In the genomic region with DNA sequence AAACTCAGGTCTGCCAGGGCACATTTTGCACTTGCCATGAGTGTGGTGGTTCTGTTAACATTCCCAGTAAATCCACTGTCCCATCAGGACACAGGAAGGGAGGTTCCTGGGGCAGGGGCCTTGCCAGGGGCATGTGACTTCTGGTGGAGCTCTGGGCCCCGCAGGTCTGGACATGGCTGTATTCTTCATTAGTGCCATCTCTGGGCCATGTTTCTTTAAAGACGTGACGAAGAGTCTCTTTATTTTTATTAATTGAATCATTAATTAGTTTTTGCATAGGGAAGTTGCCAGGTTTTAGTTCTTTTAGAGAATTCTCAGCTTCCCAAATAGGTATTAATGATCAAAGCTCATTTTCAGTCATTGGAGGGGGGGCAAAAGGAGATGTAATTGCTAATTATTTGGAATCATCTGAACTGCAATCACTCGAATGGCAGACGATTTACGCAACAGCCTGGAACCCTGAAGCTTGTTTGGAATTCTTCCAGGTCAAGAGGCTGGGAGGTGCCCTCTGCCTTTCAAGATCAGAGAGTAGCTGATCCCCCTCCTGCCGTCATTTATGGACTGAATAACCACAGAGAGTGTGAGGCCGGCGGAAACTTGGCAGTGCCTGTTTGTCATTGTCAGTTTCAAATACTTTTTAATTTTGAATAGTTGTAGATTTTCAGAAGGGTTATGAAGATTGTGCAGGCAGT, we compare ENCODE assay signal across 13 cellular contexts.
"Had no signal": no experiment of that assay in that cellular context is flagged by ENCODE, and none has a peak within 500 bp of the region (broad histone marks: within the 10 kb centered on the region; RNA-seq: fewer than 3 reads in every experiment).

No MANE protein-coding gene starts in this region.

- H3K4me2 ChIP-seq: hepatocyte had no signal

- ATAC-seq: activated T-cell treated with anti-CD3 and anti-CD28 coated beads, Interleukin-2, amount 50 U/mL, for 72 hours; naive thymus-derived CD4-positive, alpha-beta T cell had no signal

- H3K9me3 ChIP-seq: neutrophil had no signal

- H3K4me3 Mint-ChIP-seq: activated CD4-positive, alpha-beta memory T cell treated with anti-CD3 and anti-CD28 coated beads for 36 hours; activated naive CD8-positive, alpha-beta T cell treated with anti-CD3 and anti-CD28 coated beads, Interleukin-2, amount 50 U/mL, for 24 hours; activated T-cell treated with anti-CD3 and anti-CD28 coated beads, Interleukin-2, amount 50 U/mL, for 72 hours; naive thymus-derived CD4-positive, alpha-beta T cell had no signal

- H3K27ac Mint-ChIP-seq: activated CD4-positive, alpha-beta memory T cell treated with anti-CD3 and anti-CD28 coated beads for 36 hours; activated naive CD8-positive, alpha-beta T cell treated with anti-CD3 and anti-CD28 coated beads, Interleukin-2, amount 50 U/mL, for 24 hours; activated T-cell treated with anti-CD3 and anti-CD28 coated beads, Interleukin-2, amount 50 U/mL, for 72 hours had no signal

- DNase-seq: activated CD4-positive, alpha-beta memory T cell treated with anti-CD3 and anti-CD28 coated beads for 36 hours; activated naive CD8-positive, alpha-beta T cell treated with anti-CD3 and anti-CD28 coated beads, Interleukin-2, amount 50 U/mL, for 24 hours; activated T-cell treated with anti-CD3 and anti-CD28 coated beads, Interleukin-2, amount 50 U/mL, for 72 hours; dermis blood vessel endothelial cell; naive thymus-derived CD4-positive, alpha-beta T cell; right cardiac atrium; stimulated activated CD4-positive, alpha-beta T cell treated with anti-CD3 and anti-CD28 coated beads, Interleukin-2, amount 100 ng/mL, for 24 hours; stimulated activated naive CD4-positive, alpha-beta T cell treated with Interleukin-2 at 50 U/mL for 16 hours; SW 1271; trophoblast cell had no signal

- H3K27me3 Mint-ChIP-seq: activated CD4-positive, alpha-beta memory T cell treated with anti-CD3 and anti-CD28 coated beads for 36 hours; activated naive CD8-positive, alpha-beta T cell treated with anti-CD3 and anti-CD28 coated beads, Interleukin-2, amount 50 U/mL, for 24 hours; naive thymus-derived CD4-positive, alpha-beta T cell had no signal

- H3K9me3 Mint-ChIP-seq: activated naive CD8-positive, alpha-beta T cell treated with anti-CD3 and anti-CD28 coated beads, Interleukin-2, amount 50 U/mL, for 24 hours; activated T-cell treated with anti-CD3 and anti-CD28 coated beads, Interleukin-2, amount 50 U/mL, for 72 hours had no signal

- H3K4me1 Mint-ChIP-seq: naive thymus-derived CD4-positive, alpha-beta T cell had no signal

- H3K27ac ChIP-seq: hepatocyte, neutrophil had no signal

- H3K79me2 ChIP-seq: hepatocyte had no signal

- H2AFZ ChIP-seq: hepatocyte had no signal

- H3K36me3 ChIP-seq: neutrophil had no signal

- H3K4me3 ChIP-seq: hepatocyte, lung had no signal

- H3K27me3 ChIP-seq: hepatocyte, neutrophil had no signal
